ENCODE assay signal across 9 cellular contexts in genomic region chr18:33495278-33495677, GRCh38. TPM values are rescaled to one million over a fixed set of nuclear protein-coding genes. Genes with fewer than 3 reads are reported as not detected.
DNase-seq lines count a peak whose midpoint lies in the region; ATAC-seq and TF ChIP-seq lines count a peak whose summit lies in the region.
"Had no signal": no experiment of that assay in that cellular context is flagged by ENCODE, and none has a peak within 500 bp of the region (broad histone marks: within the 10 kb centered on the region; RNA-seq: fewer than 3 reads in every experiment).

No MANE protein-coding gene starts in this region.

- peaks cover 7% of the 10 kb centered on the region for H3K9me3 Mint-ChIP-seq in activated naive CD4-positive, alpha-beta T cell treated with anti-CD3 and anti-CD28 coated beads, Interleukin-2, amount 10 ng/mL, durations not matched to agents 7 days and 5 days

- H3K27me3 ChIP-seq in adrenal gland, result no peaks in the 10 kb centered on the region

- intact Hi-C loops in adrenal gland (cut with DNase I) (no loop called here), posterior vena cava (cut with DNase I) (no loop called here)

- ATAC-seq in GM19463 (IDR thresholded peaks at IDR 0.05; ENCODE audit: unreplicated experiment) (peak; percentile 57), GM19455 (IDR thresholded peaks at IDR 0.05; ENCODE audit: unreplicated experiment) (no peak)

- 63 to 88% (median 73%) methylated on average over 1 of the region's 1 CpG for WGBS in adrenal gland, 4 donors

- DNase-seq in NCI-H1417 treated with DMSO at 0.1 percent for 48 hours (lab: John Stamatoyannopoulos, UW) (peak; percentile 9), adrenal gland (peak in 3 of 7 donors; percentile 1 to 17 (median 6)), islet precursor cell (peak; percentile 70), GDM1 (lab: John Stamatoyannopoulos, UW) (no peak), posterior vena cava (ENCODE audit: low spot score) (no peak)
- DNase-seq in activated naive CD4-positive, alpha-beta T cell treated with anti-CD3 and anti-CD28 coated beads, Interleukin-2, amount 10 ng/mL, durations not matched to agents 7 days and 5 days, result no peak

- H3K4me3 Mint-ChIP-seq in activated naive CD4-positive, alpha-beta T cell treated with anti-CD3 and anti-CD28 coated beads, Interleukin-2, amount 10 ng/mL, durations not matched to agents 7 days and 5 days, result no peak overlapping the region

- H3K27ac Mint-ChIP-seq in activated naive CD4-positive, alpha-beta T cell treated with anti-CD3 and anti-CD28 coated beads, Interleukin-2, amount 10 ng/mL, durations not matched to agents 7 days and 5 days, result no peak overlapping the region

- no peak overlapping the region for H3K4me3 ChIP-seq in adrenal gland
- H3K4me3 ChIP-seq: lung had no signal

- no peaks in the 10 kb centered on the region for H3K36me3 Mint-ChIP-seq in activated naive CD4-positive, alpha-beta T cell treated with anti-CD3 and anti-CD28 coated beads, Interleukin-2, amount 10 ng/mL, durations not matched to agents 7 days and 5 days

- no peaks in the 10 kb centered on the region for H3K9me3 ChIP-seq in adrenal gland (replicated peaks in 1 of 3)

- H3K36me3 ChIP-seq in adrenal gland (replicated peaks in 1 of 2), result no peaks in the 10 kb centered on the region

- CTCF ChIA-PET in activated naive CD4-positive, alpha-beta T cell treated with anti-CD3 and anti-CD28 coated beads, Interleukin-2, amount 10 ng/mL, durations not matched to agents 7 days and 5 days (lab: Charles Lee), result no interaction called here

- no peak overlapping the region for H3K27ac ChIP-seq in adrenal gland

- no peaks in the 10 kb centered on the region for H3K27me3 Mint-ChIP-seq in activated naive CD4-positive, alpha-beta T cell treated with anti-CD3 and anti-CD28 coated beads, Interleukin-2, amount 10 ng/mL, durations not matched to agents 7 days and 5 days

- no peaks in the 10 kb centered on the region for H3K4me1 ChIP-seq in adrenal gland (replicated peaks in 1 of 2)

- TF ChIP-seq POLR2A in adrenal gland (IDR thresholded peaks at IDR 0.05), result no peak

- TF ChIP-seq CTCF in adrenal gland (IDR thresholded peaks at IDR 0.05), result peak in 4 of 6 experiments; percentile 10 to 42 (median 18)

- no peaks in the 10 kb centered on the region for H3K4me1 Mint-ChIP-seq in activated naive CD4-positive, alpha-beta T cell treated with anti-CD3 and anti-CD28 coated beads, Interleukin-2, amount 10 ng/mL, durations not matched to agents 7 days and 5 days

RNA-seq across cellular contexts. Expression of gene CCDC178, which starts 54.8 kb away (rescaled TPM):
- 1 to 10 TPM in 2 of 8 donors, under 1 TPM in 1, not detected in 5; 0.87 to 2.2 (median 2.0) TPM for total RNA-seq in adrenal gland
- under 1 TPM; 0.13 to 0.61 (median 0.16) TPM for polyA plus RNA-seq in adrenal gland
- total RNA-seq in posterior vena cava, result 1 to 10 TPM in 1 of 2 donors, under 1 TPM in 1; 0.97 to 1.2 TPM

Comparison
In these comparisons a context has a peak if more than half of its experiments do, and no peak if none do; other contexts are left out.
1. DNase-seq: peak in NCI-H1417 treated with DMSO at 0.1 percent for 48 hours (single experiment) and islet precursor cell (single experiment); none in GDM1 (single experiment), activated naive CD4-positive, alpha-beta T cell treated with anti-CD3 and anti-CD28 coated beads, Interleukin-2, amount 10 ng/mL, durations not matched to agents 7 days and 5 days (single experiment) and posterior vena cava (single experiment).